In genomic region chr1:198494139-198494538, GRCh38 we compare ENCODE assay signal across 25 cellular contexts. TPM values are rescaled to one million over a fixed set of nuclear protein-coding genes. Genes with fewer than 3 reads are reported as not detected.
"Had no signal": no experiment of that assay in that cellular context is flagged by ENCODE, and none has a peak within 500 bp of the region (broad histone marks: within the 10 kb centered on the region; RNA-seq: fewer than 3 reads in every experiment).

No MANE protein-coding gene starts in this region.

- H3K4me2 ChIP-seq: neural progenitor cell had no signal

- H2AFZ ChIP-seq: neural progenitor cell had no signal

- H3K4me3 ChIP-seq: colonic mucosa, esophagus squamous epithelium, neural progenitor cell, pancreas, tibial nerve had no signal

- H3K9me3 Mint-ChIP-seq: natural killer cell treated with Interleukin-12 subunit alpha and Interleukin-12 subunit beta and Interleukin-15 and Interleukin-18, amount 100 ng/mL, for 72 hours; neural progenitor cell; stimulated activated naive CD8-positive, alpha-beta T cell treated with anti-CD3 and anti-CD28 coated beads, Interleukin-15, Interleukin-2, amounts not matched to agents 100 ng/mL and 50 ng/mL, for 24 hours had no signal

- H3K27me3 Mint-ChIP-seq: natural killer cell treated with Interleukin-12 subunit alpha and Interleukin-12 subunit beta and Interleukin-15 and Interleukin-18, amount 100 ng/mL, for 72 hours; progenitor cell of endocrine pancreas; stimulated activated memory B cell treated with anti-CD40 and anti-IgM and Interleukin-4, amounts not matched to agents 10 μg/mL and 1 μg/mL and 100 μg/mL, for 72 hours; stimulated activated naive CD8-positive, alpha-beta T cell treated with anti-CD3 and anti-CD28 coated beads, Interleukin-15, Interleukin-2, amounts not matched to agents 100 ng/mL and 50 ng/mL, for 24 hours had no signal

- H3K36me3 Mint-ChIP-seq: natural killer cell treated with Interleukin-12 subunit alpha and Interleukin-12 subunit beta and Interleukin-15 and Interleukin-18, amount 100 ng/mL, for 72 hours; neural progenitor cell; stimulated activated memory B cell treated with anti-CD40 and anti-IgM and Interleukin-4, amounts not matched to agents 10 μg/mL and 1 μg/mL and 100 μg/mL, for 72 hours had no signal

- H3K27ac ChIP-seq: colonic mucosa, esophagus squamous epithelium, foreskin keratinocyte, neural progenitor cell, pancreas, testis, tibial nerve had no signal

- H3K27me3 ChIP-seq: colonic mucosa, esophagus squamous epithelium, foreskin keratinocyte, neural progenitor cell, pancreas, testis, tibial nerve had no signal

- H3K9me3 ChIP-seq: colonic mucosa, esophagus squamous epithelium, pancreas, testis, tibial nerve had no signal

- H3K36me3 ChIP-seq: colonic mucosa, esophagus squamous epithelium, neural progenitor cell, pancreas, tibial nerve had no signal

- H3K4me3 Mint-ChIP-seq: natural killer cell treated with Interleukin-12 subunit alpha and Interleukin-12 subunit beta and Interleukin-15 and Interleukin-18, amount 100 ng/mL, for 72 hours; neural progenitor cell; stimulated activated memory B cell treated with anti-CD40 and anti-IgM and Interleukin-4, amounts not matched to agents 10 μg/mL and 1 μg/mL and 100 μg/mL, for 72 hours; stimulated activated naive CD8-positive, alpha-beta T cell treated with anti-CD3 and anti-CD28 coated beads, Interleukin-15, Interleukin-2, amounts not matched to agents 100 ng/mL and 50 ng/mL, for 24 hours had no signal

- DNase-seq: colonic mucosa; dermis blood vessel endothelial cell; esophagus squamous epithelium; foreskin keratinocyte; kidney glomerular epithelial cell; mammary epithelial cell; nucleus accumbens; small intestine; stimulated activated CD4-positive, alpha-beta T cell treated with anti-CD3 and anti-CD28 coated beads, Interleukin-4, amount 100 ng/mL, for 1 hour; testis had no signal

- ATAC-seq: foreskin keratinocyte; left lobe of liver; natural killer cell treated with Interleukin-12 subunit alpha and Interleukin-12 subunit beta and Interleukin-15 and Interleukin-18, amount 100 ng/mL, for 72 hours; pancreas had no signal

- H3K4me1 ChIP-seq: colonic mucosa, neural progenitor cell, pancreas, testis, tibial nerve had no signal

- H3K9ac ChIP-seq: neural progenitor cell had no signal

- H3K27ac Mint-ChIP-seq: natural killer cell treated with Interleukin-12 subunit alpha and Interleukin-12 subunit beta and Interleukin-15 and Interleukin-18, amount 100 ng/mL, for 72 hours; neural progenitor cell; progenitor cell of endocrine pancreas; stimulated activated memory B cell treated with anti-CD40 and anti-IgM and Interleukin-4, amounts not matched to agents 10 μg/mL and 1 μg/mL and 100 μg/mL, for 72 hours; stimulated activated naive CD8-positive, alpha-beta T cell treated with anti-CD3 and anti-CD28 coated beads, Interleukin-15, Interleukin-2, amounts not matched to agents 100 ng/mL and 50 ng/mL, for 24 hours had no signal

RNA-seq across cellular contexts. Expression of gene ATP6V1G3, which starts 46.3 kb away (rescaled TPM):
- total RNA-seq: cerebellum; colonic mucosa; epithelial cell of proximal tubule; esophagus squamous epithelium; foreskin keratinocyte; left lobe of liver; lower leg skin; mammary epithelial cell; mucosa of gallbladder; myocyte; natural killer cell treated with Interleukin-12 subunit alpha and Interleukin-12 subunit beta and Interleukin-15 and Interleukin-18, amount 100 ng/mL, for 72 hours; pancreas; progenitor cell of endocrine pancreas; right cardiac atrium; testis; tibial nerve; ureter had no signal
